2 cellular contexts compared by ENCODE assay signal in genomic region chr11:133522344-133522743, GRCh38.
TF ChIP-seq lines count a peak whose summit lies in the region.

No MANE protein-coding gene starts in this region.

TF ChIP-seq in liver, 16 proteins besides CTCF, POLR2A, EP300 and RAD21 (continued from another document):
- TF ChIP-seq REST (IDR thresholded peaks at IDR 0.05), result no peak
- TF ChIP-seq NR2F2 (IDR thresholded peaks at IDR 0.05), result no peak
- TF ChIP-seq RXRA (IDR thresholded peaks at IDR 0.05), result peak; percentile 35 to 49

TF ChIP-seq in HepG2, 621 proteins besides CTCF, POLR2A, EP300 and RAD21 (continued from another document):
- TF ChIP-seq ZNF556 (CRISPR knock-in tag; IDR thresholded peaks at IDR 0.05; ENCODE audit: borderline replicate concordance), result no peak
- no peak for TF ChIP-seq ZNF318 (CRISPR knock-in tag; IDR thresholded peaks at IDR 0.05)
- TF ChIP-seq PHF5A (CRISPR knock-in tag; IDR thresholded peaks at IDR 0.05; ENCODE audit: low read depth, unreplicated experiment), result no peak
- TF ChIP-seq ZNF780A (CRISPR knock-in tag; IDR thresholded peaks at IDR 0.05), result no peak
- TF ChIP-seq POGZ (CRISPR knock-in tag; IDR thresholded peaks at IDR 0.05), result no peak
- TF ChIP-seq ATAD3A (CRISPR knock-in tag; IDR thresholded peaks at IDR 0.05), result no peak
- no peak for TF ChIP-seq ELF1 (CRISPR knock-in tag; IDR thresholded peaks at IDR 0.05)
- TF ChIP-seq FOSL2 (CRISPR knock-in tag; IDR thresholded peaks at IDR 0.05), result no peak
- no peak for TF ChIP-seq RBM39 (IDR thresholded peaks at IDR 0.05; ENCODE audit: low read depth, low read length, poor library complexity, severe bottlenecking)
- no peak for TF ChIP-seq ZNF790 (CRISPR knock-in tag; IDR thresholded peaks at IDR 0.05; ENCODE audit: borderline replicate concordance)
- TF ChIP-seq TBX2 (CRISPR knock-in tag; IDR thresholded peaks at IDR 0.05; ENCODE audit: borderline replicate concordance), result no peak
- TF ChIP-seq ZKSCAN8 (CRISPR knock-in tag; IDR thresholded peaks at IDR 0.05; ENCODE audit: borderline replicate concordance), result no peak
